22 cellular contexts compared by ENCODE assay signal in genomic region chr7:82397846-82398245, GRCh38. TPM values are rescaled to one million over a fixed set of nuclear protein-coding genes. Genes with fewer than 3 reads are reported as not detected.
"Had no signal": no experiment of that assay in that cellular context is flagged by ENCODE, and none has a peak within 500 bp of the region (broad histone marks: within the 10 kb centered on the region; RNA-seq: fewer than 3 reads in every experiment).

No MANE protein-coding gene starts in this region.

- H3K4me3 ChIP-seq: coronary artery, lung, ovary, right lobe of liver, smooth muscle cell, suprapubic skin, transverse colon, upper lobe of right lung, uterus had no signal

- H3K27ac Mint-ChIP-seq: memory B cell; naive thymus-derived CD4-positive, alpha-beta T cell; nephron progenitor cell; stimulated activated naive CD8-positive, alpha-beta T cell treated with anti-CD3 and anti-CD28 coated beads, Interleukin-15, amount 100 ng/mL, for 72 hours had no signal

- H3K27me3 Mint-ChIP-seq: memory B cell; naive thymus-derived CD4-positive, alpha-beta T cell; stimulated activated naive CD8-positive, alpha-beta T cell treated with anti-CD3 and anti-CD28 coated beads, Interleukin-15, amount 100 ng/mL, for 72 hours had no signal

- H3K27me3 ChIP-seq: ovary, right lobe of liver, suprapubic skin, transverse colon, upper lobe of right lung, uterus had no signal

- H3K36me3 ChIP-seq: ovary, right lobe of liver, suprapubic skin, transverse colon, upper lobe of right lung, uterus had no signal

- H3K4me3 Mint-ChIP-seq: memory B cell; naive thymus-derived CD4-positive, alpha-beta T cell; nephron progenitor cell; stimulated activated naive CD8-positive, alpha-beta T cell treated with anti-CD3 and anti-CD28 coated beads, Interleukin-15, amount 100 ng/mL, for 72 hours had no signal

- H3K27ac ChIP-seq: coronary artery, ovary, right lobe of liver, suprapubic skin, transverse colon, upper lobe of right lung, uterus had no signal

- ATAC-seq: naive thymus-derived CD4-positive, alpha-beta T cell; right lobe of liver; stimulated activated naive CD8-positive, alpha-beta T cell treated with anti-CD3 and anti-CD28 coated beads, Interleukin-15, amount 100 ng/mL, for 72 hours; upper lobe of right lung had no signal

- H3K36me3 Mint-ChIP-seq: memory B cell; naive thymus-derived CD4-positive, alpha-beta T cell had no signal

- DNase-seq: head of caudate nucleus; naive thymus-derived CD4-positive, alpha-beta T cell; nephron progenitor cell; nucleus accumbens; ovary; posterior cingulate gyrus; retina; right lobe of liver; stimulated activated CD4-positive, alpha-beta T cell treated with anti-CD3 and anti-CD28 coated beads, Interleukin-12 subunit alpha, Interleukin-12 subunit beta, amount 100 ng/mL, for 4 hours; stimulated activated CD4-positive, alpha-beta T cell treated with anti-CD3 and anti-CD28 coated beads, Interleukin-1b, Interleukin-23, amount 100 ng/mL, for 48 hours; stimulated activated CD4-positive, alpha-beta T cell treated with anti-CD3 and anti-CD28 coated beads, Interleukin-4, amount 100 ng/mL, for 1 hour; stimulated activated CD8-positive, alpha-beta memory T cell treated with anti-CD3 and anti-CD28 coated beads, Interleukin-4, amount 100 ng/mL, for 48 hours; stimulated activated naive CD4-positive, alpha-beta T cell; stimulated activated naive CD8-positive, alpha-beta T cell treated with anti-CD3 and anti-CD28 coated beads, Interleukin-15, amount 100 ng/mL, for 72 hours; transverse colon; upper lobe of right lung; uterus had no signal

- H3K4me1 ChIP-seq: right lobe of liver, suprapubic skin, transverse colon, upper lobe of right lung, uterus had no signal

- H3K4me1 Mint-ChIP-seq: memory B cell; naive thymus-derived CD4-positive, alpha-beta T cell; nephron progenitor cell; stimulated activated naive CD8-positive, alpha-beta T cell treated with anti-CD3 and anti-CD28 coated beads, Interleukin-15, amount 100 ng/mL, for 72 hours had no signal

- H3K4me2 ChIP-seq: smooth muscle cell had no signal

- H3K9me3 ChIP-seq: ovary, right lobe of liver, suprapubic skin, transverse colon, upper lobe of right lung, uterus had no signal

RNA-seq across cellular contexts. Expression of gene CACNA2D1, which starts 45.7 kb away (rescaled TPM):
- total RNA-seq: naive thymus-derived CD4-positive, alpha-beta T cell had no signal
